In the genomic region with DNA sequence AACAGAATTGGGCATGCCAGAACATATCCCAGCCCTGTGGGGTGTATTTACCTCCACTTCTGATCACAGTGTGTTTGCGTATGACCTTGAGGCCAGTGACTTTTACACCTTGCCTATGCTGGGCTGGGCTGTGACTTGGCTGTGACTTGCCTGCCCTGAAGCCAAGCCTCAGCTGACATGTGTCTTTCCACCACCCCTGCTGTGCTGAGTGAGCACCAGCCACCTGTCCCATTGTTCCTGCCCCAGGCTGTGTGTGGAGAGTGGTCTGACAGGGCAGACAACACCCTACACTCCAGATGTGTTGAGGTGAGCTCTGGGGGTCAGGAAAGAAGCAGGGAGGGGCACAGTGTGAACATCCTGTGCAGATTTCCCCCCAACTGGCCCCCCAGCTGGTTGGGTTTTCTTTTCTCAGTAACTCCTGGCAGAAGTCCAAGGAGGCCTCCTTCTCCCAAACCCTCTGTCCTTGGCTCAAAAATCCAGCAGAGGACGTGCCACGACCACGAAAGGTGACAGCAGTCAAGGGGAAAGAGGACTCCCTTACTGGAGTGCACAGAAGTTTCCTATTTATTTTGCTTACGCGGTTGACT, we compare ENCODE assay signal across 8 cellular contexts. TPM values are rescaled to one million over a fixed set of nuclear protein-coding genes. Genes with fewer than 3 reads are reported as not detected.
DNase-seq lines count a peak whose midpoint lies in the region; ATAC-seq and TF ChIP-seq lines count a peak whose summit lies in the region.

No MANE protein-coding gene starts in this region.

- no peaks in the 10 kb centered on the region for H3K27me3 ChIP-seq in BLaER1 treated with 17β-estradiol and CSF1 and Interleukin-3, amounts not matched to agents 10 nM and 100 nM
- no peaks in the 10 kb centered on the region for H3K27me3 ChIP-seq in heart right ventricle

- H3K9ac ChIP-seq in BLaER1 treated with 17β-estradiol and CSF1 and Interleukin-3, amounts not matched to agents 10 nM and 100 nM, result 0 out of 22 replicates have a peak overlapping the region, but pooled peaks of 1 of the 11 experiments have one; percentile 35

- H3K36me3 ChIP-seq in BLaER1 treated with 17β-estradiol and CSF1 and Interleukin-3, amounts not matched to agents 10 nM and 100 nM, result no peaks in the 10 kb centered on the region
- H3K36me3 ChIP-seq in heart right ventricle, result no peaks in the 10 kb centered on the region

- TF ChIP-seq CTCF in heart right ventricle (IDR thresholded peaks at IDR 0.05), result peak in 8 of 9 donors; percentile 17 to 65 (median 50)

- peak; percentile 40 for ATAC-seq in HG03442 (IDR thresholded peaks at IDR 0.05; ENCODE audit: unreplicated experiment)
- peak in 4 of 8 donors; percentile 50 to 58 (median 54) for ATAC-seq in heart right ventricle
- no peak for ATAC-seq in GM18861 (IDR thresholded peaks at IDR 0.05; ENCODE audit: unreplicated experiment)

- no peaks in the 10 kb centered on the region for H3K9me3 ChIP-seq in BLaER1 treated with 17β-estradiol and CSF1 and Interleukin-3, amounts not matched to agents 10 nM and 100 nM (replicated peaks in 1 of 11)
- H3K9me3 ChIP-seq in heart right ventricle, result no peaks in the 10 kb centered on the region

- H3K4me1 ChIP-seq in BLaER1 treated with 17β-estradiol and CSF1 and Interleukin-3, amounts not matched to agents 10 nM and 100 nM, result peaks cover 5 to 20% (median 16%) of the 10 kb centered on the region in 10 experiments; a peak in 18 of 20 replicates
- H3K4me1 ChIP-seq in heart right ventricle, result peaks cover 0 to 16% (median 9%) of the 10 kb centered on the region in 9 donors

- WGBS in heart right ventricle, 2 donors, result 37% methylated on average over 6 of the region's 6 CpGs

- H3K4me3 ChIP-seq in BLaER1 treated with 17β-estradiol and CSF1 and Interleukin-3, amounts not matched to agents 10 nM and 100 nM, result no peak overlapping the region
- no peak overlapping the region for H3K4me3 ChIP-seq in heart right ventricle

- intact Hi-C loops in heart right ventricle (cut with DNase I), result loop anchor here in 5 of 10 donors (1.0 to 10.0 kb wide), 4 partner anchors 46 to 256 kb away; no protein-coding TSS in a partner anchor

- H3K4me2 ChIP-seq in BLaER1 treated with 17β-estradiol and CSF1 and Interleukin-3, amounts not matched to agents 10 nM and 100 nM, result peak overlapping the region in 9 of 11 experiments; percentile 2 to 49 (median 31); a peak in 12 of 22 replicates

- DNase-seq in SHP77 (lab: John Stamatoyannopoulos, UW) (peak; percentile 74 to 75), heart right ventricle (peak; percentile 51 to 58), dedifferentiated amniotic fluid mesenchymal stem cell (ENCODE audit: extremely low spot score) (no peak)
- DNase-seq in stimulated activated CD4-positive, alpha-beta T cell treated with anti-CD3 and anti-CD28 coated beads, Interleukin-4, amount 100 ng/mL, for 1 hour, result no peak
- no peak for DNase-seq in activated T-cell treated with anti-CD3 and anti-CD28 coated beads, Interleukin-2, amount 50 U/mL, for 1 hour

- H4K20me1 ChIP-seq in BLaER1 treated with 17β-estradiol and CSF1 and Interleukin-3, amounts not matched to agents 10 nM and 100 nM, result no peaks in the 10 kb centered on the region

- H3K27ac ChIP-seq in BLaER1 treated with 17β-estradiol and CSF1 and Interleukin-3, amounts not matched to agents 10 nM and 100 nM, result no peak overlapping the region
- no peak overlapping the region for H3K27ac ChIP-seq in heart right ventricle

RNA-seq across cellular contexts. Expression of a gene that starts 5.1 kb away (rescaled TPM):
- total RNA-seq in heart right ventricle, result 10 to 100 TPM in 4 of 10 donors, 1 to 10 TPM in 6; 5.0 to 18.2 (median 8.6) TPM
- 1 to 10 TPM; 5.0 to 5.8 TPM for polyA plus RNA-seq in heart right ventricle

Comparison
In these comparisons a context has a peak if more than half of its experiments do, and no peak if none do; other contexts are left out.
1. DNase-seq: peak in SHP77 (2 of 2) and heart right ventricle (2 of 2); none in dedifferentiated amniotic fluid mesenchymal stem cell (single experiment), stimulated activated CD4-positive, alpha-beta T cell treated with anti-CD3 and anti-CD28 coated beads, Interleukin-4, amount 100 ng/mL, for 1 hour (single experiment) and activated T-cell treated with anti-CD3 and anti-CD28 coated beads, Interleukin-2, amount 50 U/mL, for 1 hour (single experiment).